7 cellular contexts compared by ENCODE assay signal in the genomic region with DNA sequence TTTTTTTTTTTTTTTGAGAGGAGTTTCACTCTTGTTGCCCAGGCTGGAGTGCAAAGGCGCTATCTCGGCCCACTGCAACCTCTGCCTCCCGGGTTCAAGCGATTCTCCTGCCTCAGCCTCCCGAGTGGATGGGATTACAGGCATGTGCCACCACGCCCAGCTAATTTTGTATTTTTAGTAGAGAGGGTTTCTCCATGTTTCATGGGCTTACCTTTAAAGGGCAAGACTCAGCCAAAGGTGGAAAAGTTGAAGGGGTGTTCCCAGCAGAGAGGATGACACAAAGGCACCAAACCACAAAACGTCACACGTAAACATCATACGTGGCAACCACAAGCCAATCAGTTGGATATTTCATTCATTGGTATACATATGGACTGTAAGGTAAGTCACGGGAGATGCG. TPM values are rescaled to one million over a fixed set of nuclear protein-coding genes. Genes with fewer than 3 reads are reported as not detected.
DNase-seq lines count a peak whose midpoint lies in the region; ATAC-seq, FAIRE-seq and TF ChIP-seq lines count a peak whose summit lies in the region.
"Not testable (repeated sequence)": the region's sequence is repeated elsewhere in the genome, so short reads cannot be mapped to it uniquely, and the experiment has no call there.

No MANE protein-coding gene starts in this region.

- not testable (repeated sequence) for H3K79me2 ChIP-seq in GM23248 (ENCODE audit: insufficient read depth)
- H3K79me2 ChIP-seq in GM12878 (ENCODE audit: control insufficient read depth, insufficient read depth, low read length), result peaks cover 10% of the 10 kb centered on the region

- BruUV-seq in GM12878 (replicated peaks; lab: Mats Ljungman, UMichigan), result not testable (repeated sequence)

- FAIRE-seq in GM12878 (lab: Jason Lieb, UNC), result not testable (repeated sequence)

- H3K36me3 ChIP-seq in GM23248 (ENCODE audit: low read depth); GM12878 (ENCODE audit: control insufficient read depth in 2 of 2, insufficient read depth in 2 of 2, low read length in 1 of 2); psoas muscle (ENCODE audit: insufficient read depth in 1 of 2, low read depth in 1 of 2): not testable (repeated sequence)
- H3K36me3 ChIP-seq in heart left ventricle, result peaks cover 0 to 11% (median 5%) of the 10 kb centered on the region in 9 donors

- H3K4me3 ChIP-seq in GM23248, result not testable (repeated sequence)
- H3K4me3 ChIP-seq in GM12878, result peak overlapping the region; percentile 78
- H3K4me3 ChIP-seq in heart left ventricle, result peak overlapping the region in 6 of 12 donors; percentile 69 to 86 (median 77)
- peak overlapping the region; percentile 87 for H3K4me3 ChIP-seq in psoas muscle

- DNase-seq in GM23248, result peak; percentile 22
- DNase-seq in T-helper 17 cell, result peak in 2 of 3 donors; percentile 8 to 28
- peak; percentile 58 for DNase-seq in activated CD8-positive, alpha-beta memory T cell treated with anti-CD3 and anti-CD28 coated beads, Interleukin-2, amount 50 U/mL, for 4 hours
- DNase-seq in GM12878 (ENCODE audit: low read depth, low spot score); heart left ventricle; psoas muscle: not testable (repeated sequence)
- DNase-seq in stimulated activated CD8-positive, alpha-beta memory T cell treated with anti-CD3 and anti-CD28 coated beads, Interleukin-15, amount 100 ng/mL, for 48 hours (ENCODE audit: low read depth in 2 of 2), result peak; percentile 18 to 54

- not testable (repeated sequence) for TF ChIP-seq EP300 in GM12878 (IDR thresholded peaks at IDR 0.05; ENCODE audit: borderline replicate concordance in 1 of 2, control insufficient read depth in 1 of 2, low read depth in 2 of 2, low read length in 2 of 2)

- H3K27me3 ChIP-seq in GM23248 (replicated peaks; ENCODE audit: insufficient read depth); GM12878 (replicated peaks in 1 of 2; ENCODE audit: control insufficient read depth in 2 of 2, insufficient read depth in 2 of 2, low read length in 1 of 2); heart left ventricle; psoas muscle (ENCODE audit: insufficient read depth in 3 of 3, low read length in 2 of 3): not testable (repeated sequence)

- RAD21 ChIA-PET in GM12878 (lab: Charles Lee; ENCODE audit: unreplicated experiment), result interaction anchor here (0.7 to 3.9 kb wide), 2 partner anchors 53 to 110 kb away, joined by 3 to 22 read pairs; a partner anchor contains a TSS

- SMC1A ChIA-PET in GM12878 (lab: Charles Lee; ENCODE audit: uncharacterized antibody, unreplicated experiment), result interaction anchor here (1.8 kb wide), 2 partner anchors 10 to 51 kb away, joined by 9 to 13 read pairs; a partner anchor contains a TSS

- POLR2A ChIA-PET in GM12878 (lab: Charles Lee), result interaction anchor here (0.7 to 5.8 kb wide), 5 partner anchors 8 to 586 kb away, joined by 3 to 48 read pairs (median 4); a partner anchor contains a TSS

- peak; percentile 38 for ATAC-seq in T-helper 17 cell
- not testable (repeated sequence) for ATAC-seq in GM12878, heart left ventricle, psoas muscle

- not testable (repeated sequence) for H3K36me3 Mint-ChIP-seq in T-helper 17 cell (ENCODE audit: low read depth)

- H3K4me2 ChIP-seq in GM23248 (ENCODE audit: unreplicated experiment), result not testable (repeated sequence)
- peak overlapping the region; percentile 91 for H3K4me2 ChIP-seq in GM12878 (ENCODE audit: control insufficient read depth, insufficient read depth)

- not testable (repeated sequence) for H3K27me3 Mint-ChIP-seq in T-helper 17 cell

- H3K9ac ChIP-seq in GM23248, result peak overlapping the region; percentile 97; the same call in 1 of the 2 replicates
- not testable (repeated sequence) for H3K9ac ChIP-seq in GM12878 (ENCODE audit: control insufficient read depth, insufficient read depth, low read length)

- H3K27ac ChIP-seq in GM23248, result peak overlapping the region; percentile 92
- H3K27ac ChIP-seq in GM12878 (ENCODE audit: control insufficient read depth, insufficient read depth), result peak overlapping the region; percentile 94
- H3K27ac ChIP-seq in heart left ventricle, result peak overlapping the region in 10 of 12 donors; percentile 89 to 99 (median 96)
- H3K27ac ChIP-seq in psoas muscle, result peak overlapping the region; percentile 94

- H3K4me3 Mint-ChIP-seq in T-helper 17 cell, result peak overlapping the region; percentile 90

- not testable (repeated sequence) for H4K20me1 ChIP-seq in GM23248 (ENCODE audit: insufficient read depth); GM12878 (ENCODE audit: control insufficient read depth, insufficient read depth)

- CTCF ChIA-PET in GM12878 (lab: Yijun Ruan, JAX), result interaction anchor here (0.9 to 2.0 kb wide), 3 partner anchors 10 to 65 kb away, joined by 3 to 13 read pairs (median 10); a partner anchor contains a TSS

- not testable (repeated sequence) for TF ChIP-seq CTCF in GM12878 (IDR thresholded peaks at IDR 0.05 in 2 of 3, conservative IDR thresholded peaks at IDR 0.05 in 1 of 3; ENCODE audit: control insufficient read depth in 2 of 3, extremely low read depth in 1 of 3, insufficient read depth in 1 of 3, low read depth in 3 of 3, low read length in 3 of 3); heart left ventricle (IDR thresholded peaks at IDR 0.05); psoas muscle (IDR thresholded peaks at IDR 0.05)

- not testable (repeated sequence) for H2AFZ ChIP-seq in GM23248; GM12878 (ENCODE audit: control insufficient read depth, low read depth, low read length)

- peaks cover 76% of the 10 kb centered on the region for H3F3A ChIP-seq in GM23248 (ENCODE audit: insufficient read depth)

- H3K9me2 ChIP-seq in GM23248 (ENCODE audit: insufficient read depth), result not testable (repeated sequence)

- intact Hi-C loops in GM12878 (cut with micrococcal nuclease; ENCODE audit: unreplicated experiment) (loop anchor here (2.0 to 10.0 kb wide), 2 partner anchors 110 to 192 kb away; no protein-coding TSS in a partner anchor), heart left ventricle (cut with DNase I) (loop anchor here in 7 of 10 donors (5.0 to 10.0 kb wide), 7 partner anchors 48 to 195 kb away; a partner anchor contains a TSS), psoas muscle (cut with DNase I) (loop anchor here (2.0 to 10.0 kb wide), 2 partner anchors 52 to 108 kb away; a partner anchor contains a TSS)

- 63 to 68% methylated on average over 11 of the region's 11 CpGs for WGBS in GM23248 (ENCODE audit: low coverage in 1 of 2, low lambda C conversion rate in 2 of 2, missing lambda C conversion rate in 2 of 2), 2 experiments
- WGBS in GM12878 (ENCODE audit: insufficient coverage, insufficient replicate concordance, low lambda C conversion rate, missing lambda C conversion rate), result 94% methylated on average over 9 of the region's 11 CpGs
- 77 to 81% (median 80%) methylated on average over 11 of the region's 11 CpGs for WGBS in heart left ventricle, 4 donors
- WGBS in psoas muscle, 3 donors, result 62 to 72% (median 70%) methylated on average over 11 of the region's 11 CpGs

- H3K4me1 ChIP-seq in GM23248 (ENCODE audit: insufficient read depth) (peaks cover 23% of the 10 kb centered on the region), heart left ventricle (peaks cover 0 to 39% (median 8%) of the 10 kb centered on the region in 12 donors)
- not testable (repeated sequence) for H3K4me1 ChIP-seq in GM12878 (ENCODE audit: control insufficient read depth, insufficient read depth, low read length); psoas muscle

- TF ChIP-seq POLR2A in GM12878 (IDR thresholded peaks at IDR 0.05; ENCODE audit: low read depth, low read length); heart left ventricle (IDR thresholded peaks at IDR 0.05): not testable (repeated sequence)

- peak overlapping the region; percentile 93 for H3K27ac Mint-ChIP-seq in T-helper 17 cell

- H3K4me1 Mint-ChIP-seq in T-helper 17 cell, result peaks cover 56% of the 10 kb centered on the region

- H3K9me3 ChIP-seq in GM23248 (ENCODE audit: low read depth); T-helper 17 cell (ENCODE audit: control insufficient read depth, low read length, poor library complexity, severe bottlenecking); GM12878 (replicated peaks; ENCODE audit: control insufficient read depth, insufficient read depth, low read length); heart left ventricle; psoas muscle: not testable (repeated sequence)

- in situ Hi-C loops in GM23248 (cut with MboI); GM12878 (cut with MboI): not testable (repeated sequence)

- not testable (repeated sequence) for TF ChIP-seq RAD21 in GM12878 (IDR thresholded peaks at IDR 0.05; ENCODE audit: insufficient read depth, low read depth, low read length)

RNA-seq across cellular contexts. Expression of a gene that starts 1.1 kb away (rescaled TPM):
- total RNA-seq in GM23248 (2014; rRNA removed; shearing (Covaris generic)), result 13.4 and 16.9 TPM in 2 replicates
- polyA plus RNA-seq in GM23248 (2016; fragmentation: Nextera tagmentation; extraction: Ambion mirVana) (29.3 and 29.6 TPM in 2 replicates), GM12878 (2011; rRNA removed) (77.3 and 89.2 TPM in 2 replicates), GM12878 (2014; fragmentation: Illumina TruSeq; extraction: Trizol) (50.1 and 64.6 TPM in 2 replicates), GM12878 (2014; fragmentation: Nextera tagmentation; extraction: Ambion mirVana) (10 to 100 TPM; 16.9 to 23.0 TPM), GM12878 (2014; rRNA removed) (39.7 and 40.9 TPM in 2 replicates), GM12878 (2016; fragmentation: Nextera tagmentation; extraction: Ambion mirVana) (10 to 100 TPM; 24.2 to 31.6 TPM), heart left ventricle (10 to 100 TPM; 17.4 to 28.0 TPM), psoas muscle (10 to 100 TPM in 2 of 3 donors, 1 to 10 TPM in 1; 8.8 to 17.8 (median 12.0) TPM)
- total RNA-seq in T-helper 17 cell (100 to 1,000 TPM; 104 to 119 TPM), GM12878 (2014; rRNA removed) (17.8 and 24.5 TPM in 2 replicates), GM12878 (2014; rRNA removed; fragmentation: Illumina TruSeq; extraction: Trizol) (35.0 and 36.3 TPM in 2 replicates), GM12878 (2021) (33.9 and 35.6 TPM in 2 replicates), heart left ventricle (10 to 100 TPM; 13.7 to 48.5 (median 16.5) TPM), psoas muscle (10 to 100 TPM in 2 of 4 donors, 1 to 10 TPM in 2; 8.2 to 14.7 (median 10.1) TPM)
- total RNA-seq in GM12878 (2013; cell fraction: nucleolus; rRNA removed), result 69.4 and 73.9 TPM in 2 replicates
- 61.1 TPM for polyA plus RNA-seq in GM12878 (2011; ENCODE audit: low read depth)
- 30.5 and 35.1 TPM in 2 replicates for polyA plus RNA-seq in GM12878 (2011; cell fraction: cytosol; rRNA removed)
- polyA plus RNA-seq in GM12878 (2011; cell fraction: nucleus; rRNA removed), result 74.2 and 92.7 TPM in 2 replicates
- 49.4 and 62.6 TPM in 2 replicates for polyA plus RNA-seq in GM12878 (2012)
- 25.4 and 33.2 TPM in 2 replicates for polyA minus RNA-seq in GM12878 (2011; rRNA and poly(A)+ RNA removed)
- polyA minus RNA-seq in GM12878 (2011; cell fraction: cytosol; rRNA and poly(A)+ RNA removed), result 12.0 and 12.8 TPM in 2 replicates
- polyA minus RNA-seq in GM12878 (2011; cell fraction: nucleus; rRNA and poly(A)+ RNA removed), result 18.4 and 27.5 TPM in 2 replicates

RNA-seq across cellular contexts. Expression of a gene that starts 52.8 kb away (rescaled TPM):
- 2.8 and 5.3 TPM in 2 replicates for total RNA-seq in GM23248 (2014; rRNA removed; shearing (Covaris generic))
- polyA plus RNA-seq in GM23248 (2016; fragmentation: Nextera tagmentation; extraction: Ambion mirVana) (5.1 and 5.7 TPM in 2 replicates), GM12878 (2011; rRNA removed) (8.9 and 16.8 TPM in 2 replicates), GM12878 (2014; fragmentation: Illumina TruSeq; extraction: Trizol) (8.2 and 8.7 TPM in 2 replicates), GM12878 (2014; fragmentation: Nextera tagmentation; extraction: Ambion mirVana) (1 to 10 TPM; 1.2 to 1.4 TPM), GM12878 (2014; rRNA removed) (3.1 and 4.5 TPM in 2 replicates), GM12878 (2016; fragmentation: Nextera tagmentation; extraction: Ambion mirVana) (10 to 100 TPM in 1 of 2 experiments, 1 to 10 TPM in 1; 8.4 to 10.0 TPM), heart left ventricle (1 to 10 TPM; 3.7 to 7.3 TPM), psoas muscle (1 to 10 TPM; 2.1 to 5.4 (median 2.5) TPM)
- total RNA-seq in T-helper 17 cell (10 to 100 TPM; 15.9 to 17.9 TPM), GM12878 (2014; rRNA removed) (5.7 and 6.6 TPM in 2 replicates), GM12878 (2014; rRNA removed; fragmentation: Illumina TruSeq; extraction: Trizol) (8.3 and 9.5 TPM in 2 replicates), GM12878 (2021) (5.7 and 6.6 TPM in 2 replicates), heart left ventricle (10 to 100 TPM in 7 of 9 donors, 1 to 10 TPM in 2; 7.9 to 19.8 (median 13.5) TPM), psoas muscle (1 to 10 TPM; 1.7 to 7.9 (median 5.5) TPM)
- total RNA-seq in GM12878 (2013; cell fraction: nucleolus; rRNA removed), result 37.4 and 39.0 TPM in 2 replicates
- polyA plus RNA-seq in GM12878 (2011; ENCODE audit: low read depth), result 2.7 TPM
- 2.6 and 3.3 TPM in 2 replicates for polyA plus RNA-seq in GM12878 (2011; cell fraction: cytosol; rRNA removed)
- 7.7 and 8.5 TPM in 2 replicates for polyA plus RNA-seq in GM12878 (2011; cell fraction: nucleus; rRNA removed)
- 5.1 and 7.3 TPM in 2 replicates for polyA plus RNA-seq in GM12878 (2012)
- 5.4 and 7.6 TPM in 2 replicates for polyA minus RNA-seq in GM12878 (2011; rRNA and poly(A)+ RNA removed)
- polyA minus RNA-seq in GM12878 (2011; cell fraction: cytosol; rRNA and poly(A)+ RNA removed), result 2.5 and 4.4 TPM in 2 replicates
- 9.9 and 13.2 TPM in 2 replicates for polyA minus RNA-seq in GM12878 (2011; cell fraction: nucleus; rRNA and poly(A)+ RNA removed)

RNA-seq across cellular contexts. Expression of a gene that starts 53.0 kb away (rescaled TPM):
- total RNA-seq in GM23248 (2014; rRNA removed; shearing (Covaris generic)), result 7.3 and 10.5 TPM in 2 replicates
- polyA plus RNA-seq in GM23248 (2016; fragmentation: Nextera tagmentation; extraction: Ambion mirVana) (6.1 and 7.0 TPM in 2 replicates), GM12878 (2011; rRNA removed) (2.9 and 5.0 TPM in 2 replicates), GM12878 (2014; fragmentation: Illumina TruSeq; extraction: Trizol) (1.9 and 2.0 TPM in 2 replicates), GM12878 (2014; fragmentation: Nextera tagmentation; extraction: Ambion mirVana) (1 to 10 TPM in 1 of 2 experiments, under 1 TPM in 1; 0.88 to 1.6 TPM), GM12878 (2014; rRNA removed) (1.0 and 1.4 TPM in 2 replicates), GM12878 (2016; fragmentation: Nextera tagmentation; extraction: Ambion mirVana) (1 to 10 TPM; 1.6 to 1.8 TPM), heart left ventricle (10 to 100 TPM in 1 of 2 donors, 1 to 10 TPM in 1; 5.9 to 12.1 TPM), psoas muscle (10 to 100 TPM in 1 of 3 donors, 1 to 10 TPM in 2; 1.5 to 13.3 (median 2.6) TPM)
- total RNA-seq in T-helper 17 cell (1 to 10 TPM; 3.4 to 5.9 TPM), GM12878 (2014; rRNA removed) (1.2 and 1.9 TPM in 2 replicates), GM12878 (2014; rRNA removed; fragmentation: Illumina TruSeq; extraction: Trizol) (1.9 and 2.1 TPM in 2 replicates), GM12878 (2021) (2.2 and 3.0 TPM in 2 replicates), heart left ventricle (10 to 100 TPM; 10.2 to 27.4 (median 19.0) TPM), psoas muscle (1 to 10 TPM; 1.8 to 6.1 (median 4.2) TPM)
- 3.0 and 3.2 TPM in 2 replicates for total RNA-seq in GM12878 (2013; cell fraction: nucleolus; rRNA removed)
- polyA plus RNA-seq in GM12878 (2011; ENCODE audit: low read depth), result 2.6 TPM
- 1.4 and 1.9 TPM in 2 replicates for polyA plus RNA-seq in GM12878 (2011; cell fraction: cytosol; rRNA removed)
- 1.0 and 1.5 TPM in 2 replicates for polyA plus RNA-seq in GM12878 (2011; cell fraction: nucleus; rRNA removed)
- polyA plus RNA-seq in GM12878 (2012), result 2.8 and 3.0 TPM in 2 replicates
- 2.8 and 3.0 TPM in 2 replicates for polyA minus RNA-seq in GM12878 (2011; rRNA and poly(A)+ RNA removed)
- polyA minus RNA-seq in GM12878 (2011; cell fraction: cytosol; rRNA and poly(A)+ RNA removed), result 1.0 and 1.9 TPM in 2 replicates
- 1.1 and 1.2 TPM in 2 replicates for polyA minus RNA-seq in GM12878 (2011; cell fraction: nucleus; rRNA and poly(A)+ RNA removed)
